8 cellular contexts compared by ENCODE assay signal in the genomic region with DNA sequence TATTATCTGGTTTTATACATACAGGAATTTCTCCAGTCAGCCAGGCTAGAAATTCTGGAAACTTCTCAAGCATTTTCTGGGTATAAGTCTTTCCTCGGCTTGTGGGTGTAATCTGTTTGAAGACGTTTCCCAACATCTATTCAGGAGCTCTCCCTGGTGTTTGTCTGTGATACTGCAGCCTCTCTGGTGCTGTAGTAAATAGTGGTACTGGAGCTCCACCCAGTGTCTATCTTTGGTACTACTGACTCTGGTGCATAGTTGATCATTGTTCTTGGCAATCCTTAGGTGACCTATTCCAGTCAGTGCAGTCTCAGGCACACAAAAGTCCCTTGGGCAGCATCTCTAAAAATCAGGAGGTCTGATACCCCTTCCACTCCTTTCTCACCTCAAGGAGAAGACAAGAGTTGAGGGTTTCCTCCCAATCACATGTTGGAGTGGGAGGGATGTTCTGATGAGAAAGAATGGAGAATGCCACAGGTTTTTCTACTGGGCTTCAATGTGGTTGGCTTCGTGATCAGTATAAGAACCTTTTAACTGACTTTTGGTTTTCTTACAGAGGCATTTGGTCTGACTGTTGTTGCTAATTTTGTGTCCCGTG.
DNase-seq lines count a peak whose midpoint lies in the region; ATAC-seq and TF ChIP-seq lines count a peak whose summit lies in the region.

No MANE protein-coding gene starts in this region.

- no peak overlapping the region for H3K27ac Mint-ChIP-seq in activated B cell treated with CpG ODN at 0.5 μM for 24 hours

- POLR2A ChIA-PET in activated B cell treated with CpG ODN at 0.5 μM for 24 hours (lab: Charles Lee) = interaction anchor here (0.7 kb wide), 1 partner anchor 691 kb away, joined by 7 read pairs; no protein-coding TSS in a partner anchor

- no peak overlapping the region for H3K4me3 ChIP-seq in cardiac fibroblast (replicated peaks in 1 of 2; ENCODE audit: low read depth in 2 of 2, low read length in 2 of 2)

- peaks cover 17% of the 10 kb centered on the region for H3K27me3 Mint-ChIP-seq in activated B cell treated with CpG ODN at 0.5 μM for 24 hours

- H3K4me1 Mint-ChIP-seq in activated B cell treated with CpG ODN at 0.5 μM for 24 hours = peaks cover 2% of the 10 kb centered on the region

- H3K4me3 Mint-ChIP-seq in activated B cell treated with CpG ODN at 0.5 μM for 24 hours = no peak overlapping the region

- TF ChIP-seq CTCF in AG09319 (IDR thresholded peaks at IDR 0.05; ENCODE audit: low read depth, low read length) (peak; percentile 98), activated B cell treated with CpG ODN at 0.5 μM for 24 hours (IDR thresholded peaks at IDR 0.05) (peak; percentile 38), cardiac fibroblast (IDR thresholded peaks at IDR 0.05; ENCODE audit: low read depth, low read length) (peak; percentile 97)

- H3K36me3 Mint-ChIP-seq in activated B cell treated with CpG ODN at 0.5 μM for 24 hours (ENCODE audit: low read depth) = no peaks in the 10 kb centered on the region

- intact Hi-C loops in activated B cell treated with CpG ODN at 0.5 μM for 24 hours (cut with micrococcal nuclease) = loop anchor here (1.0 to 2.0 kb wide), 12 partner anchors 20 to 1875 kb away; partner anchors contain the start of gene ITM2B

- peaks cover 23% of the 10 kb centered on the region for H3K9me3 Mint-ChIP-seq in activated B cell treated with CpG ODN at 0.5 μM for 24 hours

- CTCF ChIA-PET in activated B cell treated with CpG ODN at 0.5 μM for 24 hours (lab: Charles Lee) = interaction anchor here (0.6 to 2.7 kb wide), 19 partner anchors 11 to 1937 kb away, joined by 3 to 18 read pairs (median 4); partner anchors contain the start of gene NUDT15

- ATAC-seq in GM18867 (IDR thresholded peaks at IDR 0.05; ENCODE audit: unreplicated experiment) (peak; percentile 95), HG03103 (IDR thresholded peaks at IDR 0.05; ENCODE audit: low read depth, unreplicated experiment) (peak; percentile 93), activated B cell treated with CpG ODN at 0.5 μM for 24 hours (ENCODE audit: low read depth) (peak; percentile 100)

- peak; percentile 75 for DNase-seq in AG09319 (ENCODE audit: extremely low read depth, low read depth)
- peak; percentile 87 for DNase-seq in NCI-H2227 (lab: John Stamatoyannopoulos, UW; ENCODE audit: unreplicated experiment)
- peak; percentile 25 for DNase-seq in activated B cell treated with CpG ODN at 0.5 μM for 24 hours
- peak; percentile 95 to 97 for DNase-seq in cardiac fibroblast (ENCODE audit: low read depth in 2 of 2)
- DNase-seq in kidney tubule cell (ENCODE audit: low spot score) = peak; percentile 87
- DNase-seq in stimulated activated CD4-positive, alpha-beta T cell treated with anti-CD3 and anti-CD28 coated beads, TNF-alpha, amount 100 ng/mL, for 1 hour (ENCODE audit: low read depth in 3 of 3, low spot score in 1 of 3) = peak; percentile 45 to 68 (median 65)

Comparison
In these comparisons a context has a peak if more than half of its experiments do, and no peak if none do; other contexts are left out.
1. DNase-seq: peak in every context shown above with its lines; median percentile 96 in cardiac fibroblast; 87 in NCI-H2227; 87 in kidney tubule cell; 75 in AG09319; 65 in stimulated activated CD4-positive, alpha-beta T cell treated with anti-CD3 and anti-CD28 coated beads, TNF-alpha, amount 100 ng/mL, for 1 hour; 25 in activated B cell treated with CpG ODN at 0.5 μM for 24 hours.
2. CTCF ChIP-seq: peak in every context shown above with its lines; median percentile 98 in AG09319; 97 in cardiac fibroblast; 38 in activated B cell treated with CpG ODN at 0.5 μM for 24 hours.